In the genomic region with DNA sequence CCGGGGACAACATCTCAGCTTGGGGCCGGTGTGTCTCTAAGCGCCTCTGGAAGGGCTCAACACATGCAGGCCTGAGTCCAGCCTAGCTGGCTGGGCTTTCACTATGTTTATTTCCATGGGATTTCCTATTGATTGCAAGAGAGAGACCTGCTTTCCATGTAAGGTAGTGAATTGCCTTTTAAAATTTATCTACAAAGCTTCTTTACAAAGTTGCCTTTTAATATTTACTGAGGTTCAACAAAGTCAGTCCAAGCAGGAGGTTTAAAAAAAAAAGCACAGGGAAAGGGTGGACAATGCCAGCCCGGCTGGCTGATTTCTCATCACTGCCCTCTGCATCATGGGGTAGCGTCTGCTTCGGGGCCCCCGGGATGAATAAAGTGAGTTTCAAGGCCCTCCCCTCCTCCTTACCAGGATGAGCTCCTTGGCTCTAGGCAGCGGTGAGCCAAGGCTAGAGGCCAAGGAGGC, we compare ENCODE assay signal across 31 cellular contexts. TPM values are rescaled to one million over a fixed set of nuclear protein-coding genes. Genes with fewer than 3 reads are reported as not detected.
"Had no signal": no experiment of that assay in that cellular context is flagged by ENCODE, and none has a peak within 500 bp of the region (broad histone marks: within the 10 kb centered on the region; RNA-seq: fewer than 3 reads in every experiment).

No MANE protein-coding gene starts in this region.

- H3K27ac ChIP-seq: adrenal gland, brain microvascular endothelial cell, coronary artery, esophagus muscularis mucosa, foreskin keratinocyte, heart left ventricle, skin epidermis, transverse colon had no signal

- H3K27me3 ChIP-seq: adrenal gland, esophagus muscularis mucosa, foreskin keratinocyte, heart left ventricle, transverse colon had no signal

- ATAC-seq: activated CD4-positive, alpha-beta T cell treated with anti-CD3 and anti-CD28 coated beads for 36 hours; activated CD8-positive, alpha-beta memory T cell treated with anti-CD3 and anti-CD28 coated beads, Interleukin-2, amount 10 ng/mL, durations not matched to agents 7 days and 5 days; activated CD8-positive, alpha-beta T cell treated with anti-CD3 and anti-CD28 coated beads, Interleukin-2, amount 10 ng/mL, durations not matched to agents 7 days and 5 days; foreskin keratinocyte; heart left ventricle; left colon; naive thymus-derived CD4-positive, alpha-beta T cell; sciatic nerve; stimulated activated naive B cell treated with anti-CD40 and anti-IgM and Interleukin-4, amounts not matched to agents 10 μg/mL and 1 μg/mL and 100 μg/mL, for 72 hours had no signal

- H3K4me1 ChIP-seq: adrenal gland, esophagus muscularis mucosa, foreskin keratinocyte, heart left ventricle, transverse colon had no signal

- H3K36me3 ChIP-seq: brain microvascular endothelial cell, transverse colon had no signal

- H3K4me3 ChIP-seq: adrenal gland, coronary artery, esophagus muscularis mucosa, heart left ventricle, skin epidermis, transverse colon had no signal

- H3K9me3 ChIP-seq: adrenal gland, esophagus muscularis mucosa, heart left ventricle, transverse colon had no signal

- DNase-seq: activated CD4-positive, alpha-beta T cell treated with anti-CD3 and anti-CD28 coated beads for 36 hours; activated CD4-positive, CD25-positive, alpha-beta regulatory T cell; activated CD8-positive, alpha-beta memory T cell treated with anti-CD3 and anti-CD28 coated beads, Interleukin-2, amount 10 ng/mL, durations not matched to agents 7 days and 5 days; activated CD8-positive, alpha-beta T cell treated with anti-CD3 and anti-CD28 coated beads, Interleukin-2, amount 10 ng/mL, durations not matched to agents 7 days and 5 days; activated naive CD4-positive, alpha-beta T cell treated with Interleukin-2 at 50 U/mL for 16 hours; activated T-cell treated with anti-CD3 and anti-CD28 coated beads, Interleukin-2, amount 50 U/mL, for 48 hours; adrenal gland; aorta; brain microvascular endothelial cell; endodermal cell; foreskin keratinocyte; heart left ventricle; hypothalamus; immature natural killer cell; kidney; left colon; midbrain; naive thymus-derived CD4-positive, alpha-beta T cell; occipital lobe; posterior cingulate gyrus; retina; stimulated activated CD4-positive, alpha-beta T cell treated with anti-CD3 and anti-CD28 coated beads, Interleukin-1b, Interleukin-23, amount 100 ng/mL, for 48 hours; stimulated activated CD4-positive, alpha-beta T cell treated with anti-CD3 and anti-CD28 coated beads, Interleukin-4, amount 100 ng/mL, for 4 hours; stimulated activated CD8-positive, alpha-beta memory T cell treated with anti-CD3 and anti-CD28 coated beads, Interleukin-4, amount 100 ng/mL, for 48 hours; stimulated activated naive B cell treated with anti-CD40 and anti-IgM and Interleukin-4, amounts not matched to agents 10 μg/mL and 1 μg/mL and 100 μg/mL, for 72 hours; T-helper 1 cell; transverse colon had no signal

RNA-seq across cellular contexts. Expression of gene TLE6, which starts 35.9 kb away (rescaled TPM):
- total RNA-seq: transverse colon had no signal
